In genomic region chrX:13574600-13574999, GRCh38 we compare ENCODE assay signal across 17 cellular contexts. TPM values are rescaled to one million over a fixed set of nuclear protein-coding genes. Genes with fewer than 3 reads are reported as not detected.
DNase-seq lines count a peak whose midpoint lies in the region; ATAC-seq, FAIRE-seq and TF ChIP-seq lines count a peak whose summit lies in the region.
"Had no signal": no experiment of that assay in that cellular context is flagged by ENCODE, and none has a peak within 500 bp of the region (broad histone marks: within the 10 kb centered on the region; RNA-seq: fewer than 3 reads in every experiment).

No MANE protein-coding gene starts in this region.

- DNase-seq in GM06990 (ENCODE audit: extremely low read depth, insufficient read length), result peak; percentile 0
- no peak for DNase-seq in GM18507 (ENCODE audit: extremely low spot score, insufficient read length, low read depth)
- no peak for DNase-seq in type B pancreatic cell (ENCODE audit: extremely low spot score, unreplicated experiment)
- DNase-seq in NCI-H1930 (lab: John Stamatoyannopoulos, UW), result no peak
- DNase-seq in DMS53 (lab: John Stamatoyannopoulos, UW), result no peak
- DNase-seq: COR-L47, H9, MG63, NCI-H1092 treated with DMSO at 0.1 percent for 48 hours, NCI-H1694, NCI-H69 had no signal

- no peaks in the 10 kb centered on the region for H3K36me3 ChIP-seq in GM06990 (ENCODE audit: control insufficient read depth, insufficient read depth, low read length)
- H3K36me3 ChIP-seq: MG63 had no signal

- no peak overlapping the region for H3K27ac Mint-ChIP-seq in type B pancreatic cell
- H3K27ac Mint-ChIP-seq: CD14-positive monocyte had no signal

- H3K9me3 Mint-ChIP-seq in type B pancreatic cell, result no peaks in the 10 kb centered on the region

- H3K27me3 ChIP-seq in GM06990 (replicated peaks; ENCODE audit: control insufficient read depth, insufficient read depth, low read length), result no peaks in the 10 kb centered on the region; the same call in 1 of the 2 replicates

- peaks cover 15% of the 10 kb centered on the region for H3K27me3 Mint-ChIP-seq in type B pancreatic cell

- TF ChIP-seq CTCF in GM06990 (IDR thresholded peaks at IDR 0.05; ENCODE audit: insufficient read depth, low read length, poor library complexity, severe bottlenecking), result no peak
- TF ChIP-seq CTCF in type B pancreatic cell (conservative IDR thresholded peaks at IDR 0.05), result no peak

- FAIRE-seq in GM18507 (lab: Jason Lieb, UNC), result peak; percentile 86
- FAIRE-seq: HepG2 had no signal

- no peak overlapping the region for H3K4me3 Mint-ChIP-seq in type B pancreatic cell
- H3K4me3 Mint-ChIP-seq: CD14-positive monocyte, H9 had no signal

- H3K4me1 Mint-ChIP-seq in type B pancreatic cell (ENCODE audit: unreplicated experiment), result no peaks in the 10 kb centered on the region

- no peak overlapping the region for H3K4me3 ChIP-seq in GM06990 (replicated peaks; ENCODE audit: low read depth, low read length)
- H3K4me3 ChIP-seq: MG63 had no signal

- H3K36me3 Mint-ChIP-seq in type B pancreatic cell, result no peaks in the 10 kb centered on the region
- H3K36me3 Mint-ChIP-seq: CD14-positive monocyte had no signal

- peak; percentile 53 for ATAC-seq in GM21576 (IDR thresholded peaks at IDR 0.05; ENCODE audit: unreplicated experiment)
- ATAC-seq in HG03196 (IDR thresholded peaks at IDR 0.05; ENCODE audit: unreplicated experiment), result peak; percentile 58
- ATAC-seq in HG03460 (IDR thresholded peaks at IDR 0.05; ENCODE audit: unreplicated experiment), result no peak
- ATAC-seq: HepG2 had no signal

RNA-seq across cellular contexts. Expression of gene EGFL6, which starts 5.2 kb away (rescaled TPM):
- total RNA-seq in type B pancreatic cell (ENCODE audit: low replicate concordance), result 0.40 and 4.5 TPM in 2 replicates
- total RNA-seq: A673, HepG2 had no signal
